ENCODE assay signal across 11 cellular contexts in the genomic region with DNA sequence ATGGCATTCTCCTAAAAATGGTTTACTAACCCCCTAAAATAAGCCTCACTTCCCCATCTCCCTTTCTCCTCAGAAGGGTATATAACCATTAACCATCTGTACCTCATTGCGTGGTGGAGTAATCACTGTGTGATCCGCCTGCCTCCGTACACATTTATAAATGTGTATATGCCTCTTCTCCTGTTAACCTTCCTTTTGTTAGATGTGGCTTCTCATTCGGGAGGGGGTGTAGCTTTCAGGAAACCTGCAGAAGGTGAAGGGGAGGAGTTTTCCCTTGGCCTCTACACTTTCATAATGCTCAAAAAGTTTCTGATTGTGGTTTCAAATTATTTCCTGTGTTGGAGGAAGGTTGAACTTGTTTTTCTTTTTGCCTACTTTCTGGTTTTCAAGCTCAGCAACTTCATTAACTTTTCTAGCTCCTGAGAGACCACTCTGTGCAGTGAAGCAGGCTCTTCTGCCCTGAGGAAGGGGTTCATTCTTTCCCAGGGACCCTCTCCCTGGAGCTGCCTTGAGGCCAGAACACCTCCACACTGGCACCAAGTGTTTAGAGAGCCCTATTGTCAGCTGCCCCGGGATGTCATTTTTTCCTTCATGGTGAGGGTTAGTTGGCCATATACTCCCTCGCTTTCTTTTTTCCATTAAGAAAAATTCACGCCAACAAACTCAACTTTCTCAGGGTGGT. TPM values are rescaled to one million over a fixed set of nuclear protein-coding genes. Genes with fewer than 3 reads are reported as not detected.
DNase-seq lines count a peak whose midpoint lies in the region; ATAC-seq and TF ChIP-seq lines count a peak whose summit lies in the region.
"Had no signal": no experiment of that assay in that cellular context is flagged by ENCODE, and none has a peak within 500 bp of the region (broad histone marks: within the 10 kb centered on the region; RNA-seq: fewer than 3 reads in every experiment).

No MANE protein-coding gene starts in this region.

- POLR2A ChIA-PET in CD8-positive, alpha-beta T cell (lab: Charles Lee): interaction anchor here (0.7 to 2.2 kb wide), 10 partner anchors 9 to 88 kb away, joined by 3 to 9 read pairs (median 4); no protein-coding TSS in a partner anchor

- H3K36me3 ChIP-seq in CD8-positive, alpha-beta T cell (ENCODE audit: insufficient read depth, low read length): no peaks in the 10 kb centered on the region
- H3K36me3 ChIP-seq in psoas muscle (ENCODE audit: insufficient read depth in 1 of 2, low read depth in 1 of 2): no peaks in the 10 kb centered on the region
- H3K36me3 ChIP-seq: uterus had no signal

- H3K27me3 ChIP-seq in CD8-positive, alpha-beta T cell (ENCODE audit: insufficient read depth, low read length): no peaks in the 10 kb centered on the region
- H3K27me3 ChIP-seq in psoas muscle (ENCODE audit: insufficient read depth in 3 of 3, low read length in 2 of 3): peaks cover 0 to 3% (median 0%) of the 10 kb centered on the region in 3 donors
- H3K27me3 ChIP-seq in right cardiac atrium (ENCODE audit: control insufficient read depth, insufficient read depth): no peaks in the 10 kb centered on the region
- H3K27me3 ChIP-seq: uterus had no signal

- peak overlapping the region; percentile 94 for H3K27ac Mint-ChIP-seq in CD8-positive, alpha-beta T cell

- intact Hi-C loops in CD8-positive, alpha-beta T cell (cut with DNase I, micrococcal nuclease): loop anchor here (1.0 to 10.0 kb wide), 8 partner anchors 9 to 350 kb away; partner anchors contain the start of gene ZCCHC9 (in 1 of the 2)
- intact Hi-C loops in psoas muscle (cut with DNase I): no loop called here
- intact Hi-C loops in right cardiac atrium (cut with DNase I): no loop called here

- H3K4me3 ChIP-seq in CD8-positive, alpha-beta T cell (ENCODE audit: low read depth, low read length): peak overlapping the region; percentile 46
- no peak overlapping the region for H3K4me3 ChIP-seq in psoas muscle
- no peak overlapping the region for H3K4me3 ChIP-seq in right cardiac atrium (ENCODE audit: low read length)
- H3K4me3 ChIP-seq: uterus had no signal

- CTCF ChIA-PET in CD8-positive, alpha-beta T cell (lab: Charles Lee): interaction anchor here (0.7 to 2.3 kb wide), 6 partner anchors 8 to 188 kb away, joined by 3 to 5 read pairs (median 4); partner anchors contain the start of gene RASGRF2

- peak overlapping the region; percentile 46 for H3K27ac ChIP-seq in CD8-positive, alpha-beta T cell (ENCODE audit: low read depth, low read length)
- H3K27ac ChIP-seq in psoas muscle (peak overlapping the region; percentile 27), right cardiac atrium (ENCODE audit: low read length) (no peak overlapping the region)
- H3K27ac ChIP-seq: C4-2B, uterus had no signal

- TF ChIP-seq CTCF in CD8-positive, alpha-beta T cell (IDR thresholded peaks at IDR 0.05): no peak
- TF ChIP-seq CTCF in psoas muscle (IDR thresholded peaks at IDR 0.05): no peak

- peak; percentile 87 for ATAC-seq in CD8-positive, alpha-beta T cell
- ATAC-seq in psoas muscle (no peak), right cardiac atrium (no peak)

- H3K4me1 ChIP-seq in CD8-positive, alpha-beta T cell (ENCODE audit: insufficient read depth, low read length): peaks cover 74% of the 10 kb centered on the region
- peaks cover 4% of the 10 kb centered on the region for H3K4me1 ChIP-seq in psoas muscle
- H3K4me1 ChIP-seq in right cardiac atrium (ENCODE audit: control insufficient read depth, insufficient read depth, low read length): peaks cover 3% of the 10 kb centered on the region
- H3K4me1 ChIP-seq: uterus had no signal

- DNase-seq in CD8-positive, alpha-beta T cell: peak in 5 of 7 experiments; percentile 39 to 68 (median 57)
- DNase-seq in T-helper 2 cell (peak in 3 of 5 experiments; percentile 24 to 85 (median 78)), activated T-helper 1 cell treated with Interleukin-2 at 50 U/mL for 16 hours (ENCODE audit: low read depth) (peak; percentile 25), psoas muscle (no peak), NCI-H1092 treated with DMSO at 0.1 percent for 48 hours (lab: John Stamatoyannopoulos, UW) (no peak), Ammon's horn (ENCODE audit: low spot score) (no peak), OCI-M1 (lab: John Stamatoyannopoulos, UW) (no peak), right cardiac atrium (no peak)
- DNase-seq: NCI-H146, uterus had no signal

- no peaks in the 10 kb centered on the region for H3K27me3 Mint-ChIP-seq in CD8-positive, alpha-beta T cell (ENCODE audit: low read depth)

- peaks cover 3% of the 10 kb centered on the region for H3K36me3 Mint-ChIP-seq in CD8-positive, alpha-beta T cell

- peak overlapping the region; percentile 83 for H3K4me3 Mint-ChIP-seq in CD8-positive, alpha-beta T cell

- no peaks in the 10 kb centered on the region for H3K9me3 ChIP-seq in CD8-positive, alpha-beta T cell (ENCODE audit: low read length)
- H3K9me3 ChIP-seq in psoas muscle: no peaks in the 10 kb centered on the region
- no peaks in the 10 kb centered on the region for H3K9me3 ChIP-seq in right cardiac atrium (ENCODE audit: control insufficient read depth, low read length)
- H3K9me3 ChIP-seq: uterus had no signal

- H3K4me1 Mint-ChIP-seq in CD8-positive, alpha-beta T cell (ENCODE audit: low read depth): peaks cover 86% of the 10 kb centered on the region

- H3K9me3 Mint-ChIP-seq in CD8-positive, alpha-beta T cell: no peaks in the 10 kb centered on the region

- WGBS in psoas muscle, 3 donors: 73 to 82% (median 76%) methylated on average over 7 of the region's 7 CpGs
- 78% methylated on average over 7 of the region's 7 CpGs for WGBS in right cardiac atrium

RNA-seq across cellular contexts. Expression of gene RASGRF2, which starts 46.9 kb away (rescaled TPM):
- 10 to 100 TPM; 25.4 to 25.6 TPM for total RNA-seq in CD8-positive, alpha-beta T cell
- total RNA-seq in psoas muscle: 1 to 10 TPM; 2.8 to 6.2 (median 5.3) TPM
- polyA plus RNA-seq in psoas muscle: 1 to 10 TPM; 2.0 to 3.2 (median 2.2) TPM
- total RNA-seq in right cardiac atrium: 1 to 10 TPM; 3.0 to 5.0 (median 4.3) TPM
- polyA plus RNA-seq in right cardiac atrium: 2.7 TPM

Comparison
In these comparisons a context has a peak if more than half of its experiments do, and no peak if none do; other contexts are left out.
1. DNase-seq: peak in CD8-positive, alpha-beta T cell (5 of 7), T-helper 2 cell (3 of 5) and activated T-helper 1 cell treated with Interleukin-2 at 50 U/mL for 16 hours (single experiment); none in psoas muscle (0 of 2), NCI-H1092 treated with DMSO at 0.1 percent for 48 hours (single experiment), Ammon's horn (single experiment), OCI-M1 (single experiment) and right cardiac atrium (0 of 3).
2. intact Hi-C loops: an anchor here in CD8-positive, alpha-beta T cell (1.0 to 10.0 kb wide); none called in psoas muscle and right cardiac atrium.